ENCODE assay signal across 20 cellular contexts in the genomic region with DNA sequence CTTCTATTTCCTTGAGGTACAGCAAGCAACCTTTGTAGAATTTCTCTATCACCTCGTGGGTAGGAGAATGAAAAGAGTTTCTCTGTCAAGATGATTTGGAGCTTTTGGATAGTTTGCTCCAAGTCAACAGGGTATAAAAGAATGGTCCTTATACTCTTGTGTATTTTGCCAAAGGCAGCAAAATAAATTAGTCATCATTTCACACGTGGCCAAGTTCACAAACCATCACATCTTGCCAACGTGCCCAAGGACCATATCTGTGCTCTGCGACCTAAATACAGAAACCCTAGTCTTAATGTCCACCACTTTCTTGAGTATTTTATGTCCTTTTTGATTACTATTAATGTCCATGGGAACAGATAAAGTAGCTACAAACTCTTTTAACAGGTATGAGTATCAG.
A peak's percentile ranks its signal among the peaks of the same experiment; 100 is the strongest.
DNase-seq lines count a peak whose midpoint lies in the region; ATAC-seq and TF ChIP-seq lines count a peak whose summit lies in the region.
"Had no signal": no experiment of that assay in that cellular context is flagged by ENCODE, and none has a peak within 500 bp of the region (broad histone marks: within the 10 kb centered on the region; RNA-seq: fewer than 3 reads in every experiment).

No MANE protein-coding gene starts in this region.

- H3K9me3 Mint-ChIP-seq in nephron = no peaks in the 10 kb centered on the region
- H3K9me3 Mint-ChIP-seq: activated naive CD4-positive, alpha-beta T cell treated with anti-CD3 and anti-CD28 coated beads for 36 hours; activated T-cell treated with anti-CD3 and anti-CD28 coated beads, Interleukin-2, amount 50 U/mL, for 24 hours; GM23338; neural progenitor cell had no signal

- no peak for ATAC-seq in HG03139 (IDR thresholded peaks at IDR 0.05; ENCODE audit: unreplicated experiment)
- no peak for ATAC-seq in HG03457 (IDR thresholded peaks at IDR 0.05; ENCODE audit: unreplicated experiment)
- ATAC-seq: activated CD8-positive, alpha-beta T cell treated with anti-CD3 and anti-CD28 coated beads, Interleukin-2, amount 10 ng/mL, durations not matched to agents 7 days and 5 days; GM23338 had no signal

- TF ChIP-seq CTCF in brain microvascular endothelial cell (IDR thresholded peaks at IDR 0.05; ENCODE audit: low read depth, low read length, missing control alignments) (no peak), nephron (IDR thresholded peaks at IDR 0.05; ENCODE audit: unreplicated experiment in 3 of 3) (no peak)

- H3K27ac Mint-ChIP-seq in nephron = peak overlapping the region; percentile 87 to 93 (median 89)
- H3K27ac Mint-ChIP-seq: activated CD8-positive, alpha-beta T cell treated with anti-CD3 and anti-CD28 coated beads, Interleukin-2, amount 10 ng/mL, durations not matched to agents 7 days and 5 days; activated naive CD4-positive, alpha-beta T cell treated with anti-CD3 and anti-CD28 coated beads for 36 hours; activated T-cell treated with anti-CD3 and anti-CD28 coated beads, Interleukin-2, amount 50 U/mL, for 24 hours; GM23338; neural progenitor cell had no signal

- H3K36me3 Mint-ChIP-seq in nephron (ENCODE audit: low read depth) = peaks cover 5% of the 10 kb centered on the region

- in situ Hi-C loops in brain microvascular endothelial cell (cut with HindIII; ENCODE audit: low pct_ligation_motif_present, low sequenced_read_pairs) = no loop called here

- H3K4me3 ChIP-seq in brain microvascular endothelial cell (ENCODE audit: low read depth, low read length) = no peak overlapping the region
- H3K4me3 ChIP-seq: ascending aorta, coronary artery, GM23338, neural progenitor cell had no signal

- no peak overlapping the region for H3K4me3 Mint-ChIP-seq in nephron
- H3K4me3 Mint-ChIP-seq: activated CD8-positive, alpha-beta T cell treated with anti-CD3 and anti-CD28 coated beads, Interleukin-2, amount 10 ng/mL, durations not matched to agents 7 days and 5 days; activated naive CD4-positive, alpha-beta T cell treated with anti-CD3 and anti-CD28 coated beads for 36 hours; activated T-cell treated with anti-CD3 and anti-CD28 coated beads, Interleukin-2, amount 50 U/mL, for 24 hours; GM23338; neural progenitor cell had no signal

- no peaks in the 10 kb centered on the region for H3K36me3 ChIP-seq in brain microvascular endothelial cell (replicated peaks)
- H3K36me3 ChIP-seq: ascending aorta, neural progenitor cell had no signal

- peak; percentile 55 for DNase-seq in Daoy (ENCODE audit: low read depth)
- DNase-seq in NCI-H446 (lab: John Stamatoyannopoulos, UW) = peak; percentile 21 to 37
- no peak for DNase-seq in brain microvascular endothelial cell
- DNase-seq in retina = no peak
- no peak for DNase-seq in NCI-H187 treated with DMSO at 0.1 percent for 48 hours (lab: John Stamatoyannopoulos, UW)
- DNase-seq: activated CD4-positive, CD25-positive, alpha-beta regulatory T cell; activated CD8-positive, alpha-beta T cell treated with anti-CD3 and anti-CD28 coated beads, Interleukin-2, amount 10 ng/mL, durations not matched to agents 7 days and 5 days; activated naive CD4-positive, alpha-beta T cell treated with anti-CD3 and anti-CD28 coated beads for 36 hours; activated T-cell treated with anti-CD3 and anti-CD28 coated beads, Interleukin-2, amount 50 U/mL, for 24 hours; AML-193; GDM1; OCI-M1; T-helper 9 cell had no signal

- H3K27me3 ChIP-seq in brain microvascular endothelial cell (replicated peaks) = no peaks in the 10 kb centered on the region
- H3K27me3 ChIP-seq: ascending aorta, neural progenitor cell had no signal

- H3K27ac ChIP-seq in brain microvascular endothelial cell = peak overlapping the region; percentile 97
- H3K27ac ChIP-seq: ascending aorta, coronary artery, neural progenitor cell had no signal

- H3K27me3 Mint-ChIP-seq in nephron (ENCODE audit: low read depth) = peaks cover 4% of the 10 kb centered on the region
- H3K27me3 Mint-ChIP-seq: activated T-cell treated with anti-CD3 and anti-CD28 coated beads, Interleukin-2, amount 50 U/mL, for 24 hours had no signal

- H3K4me1 Mint-ChIP-seq in nephron = peaks cover 80% of the 10 kb centered on the region

Comparison
In these comparisons a context has a peak if more than half of its experiments do, and no peak if none do; other contexts are left out.
1. DNase-seq: peak in Daoy (single experiment) and NCI-H446 (2 of 2); none in brain microvascular endothelial cell (single experiment), retina (single experiment) and NCI-H187 treated with DMSO at 0.1 percent for 48 hours (single experiment).